19 cellular contexts compared by ENCODE assay signal in the genomic region with DNA sequence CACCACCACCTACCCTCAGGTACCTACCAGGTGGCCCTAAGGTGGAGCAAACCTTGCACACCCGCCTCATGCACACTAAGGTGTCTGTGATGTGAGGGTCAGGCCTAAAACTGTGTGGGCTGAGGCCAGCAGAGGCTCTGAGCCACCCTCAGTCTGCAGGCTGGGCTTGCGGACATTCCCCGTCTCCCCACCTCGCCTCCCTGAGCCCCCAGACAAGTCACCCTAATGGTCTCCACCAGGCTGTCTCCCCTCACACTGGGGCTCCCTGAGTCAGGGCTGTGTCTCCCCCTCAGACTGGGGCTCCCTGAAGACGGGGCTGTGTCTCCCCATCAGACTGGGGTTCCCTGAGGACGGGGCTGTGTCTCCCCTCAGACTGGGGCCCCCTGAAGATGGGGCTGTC. TPM values are rescaled to one million over a fixed set of nuclear protein-coding genes. Genes with fewer than 3 reads are reported as not detected.
A peak's percentile ranks its signal among the peaks of the same experiment; 100 is the strongest.
DNase-seq lines count a peak whose midpoint lies in the region; ATAC-seq and TF ChIP-seq lines count a peak whose summit lies in the region.
"Had no signal": no experiment of that assay in that cellular context is flagged by ENCODE, and none has a peak within 500 bp of the region (broad histone marks: within the 10 kb centered on the region; RNA-seq: fewer than 3 reads in every experiment).

No MANE protein-coding gene starts in this region.

- H3K27ac ChIP-seq in right cardiac atrium (ENCODE audit: low read length) (no peak overlapping the region), iPS-20b (ENCODE audit: low read length) (peak overlapping the region; percentile 36), neural cell (ENCODE audit: low read length) (peak overlapping the region; percentile 31)
- H3K27ac ChIP-seq in effector memory CD4-positive, alpha-beta T cell (ENCODE audit: insufficient read depth, low read length, poor library complexity, severe bottlenecking), result no peak overlapping the region
- H3K27ac ChIP-seq: KMS-11, SK-N-MC had no signal

- DNase-seq in right cardiac atrium (no peak), cardiac septum (ENCODE audit: low spot score) (no peak), NCI-H187 (lab: John Stamatoyannopoulos, UW) (no peak)
- DNase-seq in effector memory CD4-positive, alpha-beta T cell, result no peak
- no peak for DNase-seq in stimulated activated naive CD4-positive, alpha-beta T cell (lab: John Stamatoyannopoulos, UW)
- DNase-seq: CD4-positive, CD25-positive, alpha-beta regulatory T cell; COR-L47; DMS 273 treated with DMSO at 0.1 percent for 48 hours; DND-41; NCI-H2029; SHP77 had no signal

- intact Hi-C loops in right cardiac atrium (cut with DNase I), result no loop called here
- intact Hi-C loops in cardiac septum (cut with DNase I), result no loop called here

- H3K36me3 ChIP-seq in iPS-20b (ENCODE audit: insufficient read depth, low read depth, low read length) (no peaks in the 10 kb centered on the region), neural cell (ENCODE audit: insufficient read depth, low read length) (no peaks in the 10 kb centered on the region)
- no peaks in the 10 kb centered on the region for H3K36me3 ChIP-seq in effector memory CD4-positive, alpha-beta T cell (ENCODE audit: control insufficient read depth, insufficient read depth, low read length)

- H3K9me3 ChIP-seq in right cardiac atrium (ENCODE audit: control insufficient read depth, low read length), result no peaks in the 10 kb centered on the region
- peaks cover 15% of the 10 kb centered on the region for H3K9me3 ChIP-seq in iPS-20b (ENCODE audit: insufficient read depth, low read depth, low read length)
- H3K9me3 ChIP-seq in neural cell (ENCODE audit: low read length), result no peaks in the 10 kb centered on the region
- no peaks in the 10 kb centered on the region for H3K9me3 ChIP-seq in effector memory CD4-positive, alpha-beta T cell (ENCODE audit: control insufficient read depth, low read length)

- 91% methylated on average over 6 of the region's 6 CpGs for WGBS in right cardiac atrium

- H3K9me2 ChIP-seq in neural cell (ENCODE audit: insufficient read depth, low read length), result no peaks in the 10 kb centered on the region

- no peak overlapping the region for H3K9ac ChIP-seq in iPS-20b (ENCODE audit: low read depth, low read length)
- H3K9ac ChIP-seq in neural cell (ENCODE audit: low read length), result no peak overlapping the region
- H3K9ac ChIP-seq: KMS-11 had no signal

- no peaks in the 10 kb centered on the region for H3K4me1 ChIP-seq in right cardiac atrium (ENCODE audit: control insufficient read depth, insufficient read depth, low read length)
- peaks cover 3% of the 10 kb centered on the region; the same call in 1 of the 2 replicates for H3K4me1 ChIP-seq in iPS-20b (ENCODE audit: insufficient read depth, low read length)
- H3K4me1 ChIP-seq in effector memory CD4-positive, alpha-beta T cell (ENCODE audit: control insufficient read depth, insufficient read depth, low read length, poor library complexity, severe bottlenecking), result no peaks in the 10 kb centered on the region

- H3K4me2 ChIP-seq in neural cell (ENCODE audit: low read length), result no peak overlapping the region
- H3K4me2 ChIP-seq: KMS-11 had no signal

- ATAC-seq in right cardiac atrium (peak; percentile 13 to 21), HG02973 (IDR thresholded peaks at IDR 0.05; ENCODE audit: unreplicated experiment) (no peak)

- no peak for TF ChIP-seq EP300 in neural cell (conservative IDR thresholded peaks at IDR 0.05; ENCODE audit: poor library complexity, severe bottlenecking)

- no peak overlapping the region for H2AFZ ChIP-seq in neural cell (ENCODE audit: low read depth, low read length)

- TF ChIP-seq CTCF in neural cell (IDR thresholded peaks at IDR 0.05; ENCODE audit: poor library complexity, severe bottlenecking), result no peak

- H3K27me3 ChIP-seq in right cardiac atrium (ENCODE audit: control insufficient read depth, insufficient read depth), result no peaks in the 10 kb centered on the region
- no peaks in the 10 kb centered on the region for H3K27me3 ChIP-seq in iPS-20b (ENCODE audit: insufficient read depth, low read length)
- no peaks in the 10 kb centered on the region for H3K27me3 ChIP-seq in neural cell (ENCODE audit: insufficient read depth, low read depth, low read length)
- no peaks in the 10 kb centered on the region for H3K27me3 ChIP-seq in effector memory CD4-positive, alpha-beta T cell (replicated peaks; ENCODE audit: control insufficient read depth, insufficient read depth, low read length, poor library complexity, severe bottlenecking)

- no peaks in the 10 kb centered on the region for H3K79me2 ChIP-seq in neural cell (replicated peaks; ENCODE audit: insufficient read depth, low read length)

- no peaks in the 10 kb centered on the region for H4K20me1 ChIP-seq in neural cell (ENCODE audit: insufficient read depth)

- no peak overlapping the region for H3K4me3 ChIP-seq in right cardiac atrium (ENCODE audit: low read length)
- no peak overlapping the region for H3K4me3 ChIP-seq in iPS-20b (ENCODE audit: low read length)
- no peak overlapping the region for H3K4me3 ChIP-seq in neural cell (ENCODE audit: low read length)
- no peak overlapping the region for H3K4me3 ChIP-seq in effector memory CD4-positive, alpha-beta T cell (ENCODE audit: insufficient read depth, low read depth, low read length, poor library complexity, severe bottlenecking)
- H3K4me3 ChIP-seq: SK-N-MC had no signal

- no peak for TF ChIP-seq RAD21 in neural cell (conservative IDR thresholded peaks at IDR 0.05)

- no peaks in the 10 kb centered on the region for H3F3A ChIP-seq in neural cell (ENCODE audit: insufficient read depth, low read length, poor library complexity, severe bottlenecking)

TF ChIP-seq in neural cell, 6 proteins besides CTCF, POLR2A, EP300 and RAD21:
- TF ChIP-seq TAF1 (IDR thresholded peaks at IDR 0.05; ENCODE audit: low read depth), result no peak
- TF ChIP-seq, protein P1, sequence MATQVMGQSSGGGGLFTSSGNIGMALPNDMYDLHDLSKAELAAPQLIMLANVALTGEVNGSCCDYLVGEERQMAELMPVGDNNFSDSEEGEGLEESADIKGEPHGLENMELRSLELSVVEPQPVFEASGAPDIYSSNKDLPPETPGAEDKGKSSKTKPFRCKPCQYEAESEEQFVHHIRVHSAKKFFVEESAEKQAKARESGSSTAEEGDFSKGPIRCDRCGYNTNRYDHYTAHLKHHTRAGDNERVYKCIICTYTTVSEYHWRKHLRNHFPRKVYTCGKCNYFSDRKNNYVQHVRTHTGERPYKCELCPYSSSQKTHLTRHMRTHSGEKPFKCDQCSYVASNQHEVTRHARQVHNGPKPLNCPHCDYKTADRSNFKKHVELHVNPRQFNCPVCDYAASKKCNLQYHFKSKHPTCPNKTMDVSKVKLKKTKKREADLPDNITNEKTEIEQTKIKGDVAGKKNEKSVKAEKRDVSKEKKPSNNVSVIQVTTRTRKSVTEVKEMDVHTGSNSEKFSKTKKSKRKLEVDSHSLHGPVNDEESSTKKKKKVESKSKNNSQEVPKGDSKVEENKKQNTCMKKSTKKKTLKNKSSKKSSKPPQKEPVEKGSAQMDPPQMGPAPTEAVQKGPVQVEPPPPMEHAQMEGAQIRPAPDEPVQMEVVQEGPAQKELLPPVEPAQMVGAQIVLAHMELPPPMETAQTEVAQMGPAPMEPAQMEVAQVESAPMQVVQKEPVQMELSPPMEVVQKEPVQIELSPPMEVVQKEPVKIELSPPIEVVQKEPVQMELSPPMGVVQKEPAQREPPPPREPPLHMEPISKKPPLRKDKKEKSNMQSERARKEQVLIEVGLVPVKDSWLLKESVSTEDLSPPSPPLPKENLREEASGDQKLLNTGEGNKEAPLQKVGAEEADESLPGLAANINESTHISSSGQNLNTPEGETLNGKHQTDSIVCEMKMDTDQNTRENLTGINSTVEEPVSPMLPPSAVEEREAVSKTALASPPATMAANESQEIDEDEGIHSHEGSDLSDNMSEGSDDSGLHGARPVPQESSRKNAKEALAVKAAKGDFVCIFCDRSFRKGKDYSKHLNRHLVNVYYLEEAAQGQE (IDR thresholded peaks at IDR 0.05; ENCODE audit: borderline replicate concordance), result no peak
- TF ChIP-seq MXI1 (conservative IDR thresholded peaks at IDR 0.05; ENCODE audit: poor library complexity, severe bottlenecking), result no peak
- TF ChIP-seq EZH2 (IDR thresholded peaks at IDR 0.05; ENCODE audit: borderline replicate concordance, insufficient read depth, low read length, poor library complexity, severe bottlenecking), result no peak
- TF ChIP-seq SMC3 (conservative IDR thresholded peaks at IDR 0.05; ENCODE audit: poor library complexity), result no peak
- TF ChIP-seq POLR2AphosphoS5 (IDR thresholded peaks at IDR 0.05), result no peak

RNA-seq across cellular contexts. Expression of a gene that starts 12.5 kb away (rescaled TPM):
- total RNA-seq in right cardiac atrium (1 to 10 TPM; 1.2 to 2.5 (median 1.8) TPM), cardiac septum (0.70 TPM)
- polyA plus RNA-seq in right cardiac atrium (0.45 TPM), neural cell (not detected in 2 replicates)
- not detected in 2 replicates for polyA minus RNA-seq in neural cell
- total RNA-seq: A172; CD4-positive, CD25-positive, alpha-beta regulatory T cell; G401; NCI-H460 had no signal

RNA-seq across cellular contexts. Expression of a gene that starts 36.0 kb away (rescaled TPM):
- total RNA-seq in right cardiac atrium, result 10 to 100 TPM; 13.9 to 15.3 (median 14.8) TPM
- polyA plus RNA-seq in right cardiac atrium, result 18.2 TPM
- 11.0 TPM for total RNA-seq in cardiac septum
- polyA plus RNA-seq in neural cell, result 112 and 125 TPM in 2 replicates
- 97.4 and 111 TPM in 2 replicates for polyA minus RNA-seq in neural cell

Comparison
In these comparisons a context has a peak if more than half of its experiments do, and no peak if none do; other contexts are left out.
1. H3K27ac ChIP-seq: peak in iPS-20b (single experiment) and neural cell (single experiment); none in right cardiac atrium (single experiment) and effector memory CD4-positive, alpha-beta T cell (single experiment).